Comparison of ENCODE assay signal across 16 cellular contexts in genomic region chr2:12287220-12287751, GRCh38.
DNase-seq lines count a peak whose midpoint lies in the region; ATAC-seq and TF ChIP-seq lines count a peak whose summit lies in the region.
"Had no signal": no experiment of that assay in that cellular context is flagged by ENCODE, and none has a peak within 500 bp of the region (broad histone marks: within the 10 kb centered on the region; RNA-seq: fewer than 3 reads in every experiment).

No MANE protein-coding gene starts in this region.

- in situ Hi-C loops in GM23248 (cut with MboI), result no loop called here

- H3K79me2 ChIP-seq in GM23248 (ENCODE audit: insufficient read depth), result no peaks in the 10 kb centered on the region
- no peaks in the 10 kb centered on the region for H3K79me2 ChIP-seq in fibroblast of lung (ENCODE audit: control insufficient read depth, insufficient read depth, low read length)

- peaks cover 2% of the 10 kb centered on the region for H3K36me3 Mint-ChIP-seq in chondrocyte (ENCODE audit: low read depth)
- H3K36me3 Mint-ChIP-seq: naive thymus-derived CD8-positive, alpha-beta T cell had no signal

- no peak for ATAC-seq in HG03095 (IDR thresholded peaks at IDR 0.05; ENCODE audit: unreplicated experiment)
- ATAC-seq: naive thymus-derived CD8-positive, alpha-beta T cell had no signal

- no peaks in the 10 kb centered on the region for H3K27me3 Mint-ChIP-seq in chondrocyte (ENCODE audit: low read depth)
- H3K27me3 Mint-ChIP-seq: central memory CD8-positive, alpha-beta T cell; naive thymus-derived CD8-positive, alpha-beta T cell had no signal

- no peak for TF ChIP-seq CTCF in RWPE1 (conservative IDR thresholded peaks at IDR 0.05; ENCODE audit: low read depth)
- TF ChIP-seq CTCF in fibroblast of lung (conservative IDR thresholded peaks at IDR 0.05 in 1 of 2, IDR thresholded peaks at IDR 0.05 in 1 of 2; ENCODE audit: low read depth in 1 of 2, low read length in 2 of 2), result no peak
- no peak for TF ChIP-seq CTCF in chondrocyte (IDR thresholded peaks at IDR 0.05)

- H2AFZ ChIP-seq in GM23248 (no peak overlapping the region), fibroblast of lung (ENCODE audit: low read length) (no peak overlapping the region)

- H3K27ac ChIP-seq in GM23248 (no peak overlapping the region), RWPE1 (peak overlapping the region; percentile 88), fibroblast of lung (ENCODE audit: insufficient read depth, low read length) (no peak overlapping the region), rectal smooth muscle tissue (ENCODE audit: low read depth, low read length) (peak overlapping the region; percentile 29)

- H3K4me3 ChIP-seq in GM23248 (peak overlapping the region; percentile 45), fibroblast of lung (replicated peaks in 1 of 4; ENCODE audit: control extremely low read depth in 1 of 4, insufficient read depth in 1 of 4, low read depth in 3 of 4, low read length in 4 of 4) (no peak overlapping the region), rectal smooth muscle tissue (ENCODE audit: low read length) (no peak overlapping the region)

- peaks cover 20% of the 10 kb centered on the region; the same call in 1 of the 2 replicates for H3F3A ChIP-seq in GM23248 (ENCODE audit: insufficient read depth)

- H4K20me1 ChIP-seq in GM23248 (ENCODE audit: insufficient read depth), result no peaks in the 10 kb centered on the region
- H4K20me1 ChIP-seq in fibroblast of lung (ENCODE audit: control insufficient read depth, extremely low read depth, insufficient read depth, low read length), result no peaks in the 10 kb centered on the region

- peaks cover 16% of the 10 kb centered on the region for H3K4me1 Mint-ChIP-seq in chondrocyte (ENCODE audit: low read depth)

- H3K9me2 ChIP-seq in GM23248 (ENCODE audit: insufficient read depth), result no peaks in the 10 kb centered on the region

- H3K9me3 ChIP-seq in GM23248 (ENCODE audit: low read depth), result no peaks in the 10 kb centered on the region
- H3K9me3 ChIP-seq in fibroblast of lung (ENCODE audit: control insufficient read depth, insufficient read depth, low read depth, low read length), result no peaks in the 10 kb centered on the region

- no peaks in the 10 kb centered on the region for H3K27me3 ChIP-seq in GM23248 (replicated peaks; ENCODE audit: insufficient read depth)
- H3K27me3 ChIP-seq in fibroblast of lung (ENCODE audit: control insufficient read depth, insufficient read depth, low read length), result no peaks in the 10 kb centered on the region
- H3K27me3 ChIP-seq in rectal smooth muscle tissue (ENCODE audit: control insufficient read depth, insufficient read depth, low read length), result no peaks in the 10 kb centered on the region

- POLR2A ChIA-PET in RWPE1 (lab: Yijun Ruan, JAX; ENCODE audit: low non-redundant PET), result no interaction called here

- H3K4me2 ChIP-seq in GM23248 (ENCODE audit: unreplicated experiment) (peak overlapping the region; percentile 69), fibroblast of lung (ENCODE audit: extremely low read depth, insufficient read depth, low read length) (no peak overlapping the region)

- CTCF ChIA-PET in RWPE1 (lab: Yijun Ruan, JAX), result interaction anchor here (0.7 kb wide), 1 partner anchor 15 kb away, joined by 7 read pairs; no protein-coding TSS in a partner anchor

- no peak overlapping the region for H3K9ac ChIP-seq in GM23248
- no peak overlapping the region for H3K9ac ChIP-seq in fibroblast of lung (ENCODE audit: insufficient read depth, low read length)
- no peak overlapping the region for H3K9ac ChIP-seq in rectal smooth muscle tissue (ENCODE audit: low read length)

- H3K9me3 Mint-ChIP-seq in chondrocyte (ENCODE audit: low read depth), result no peaks in the 10 kb centered on the region
- H3K9me3 Mint-ChIP-seq: central memory CD8-positive, alpha-beta T cell; naive thymus-derived CD8-positive, alpha-beta T cell had no signal

- DNase-seq in GM23248 (peak; percentile 44), RWPE1 (ENCODE audit: low spot score) (peak; percentile 50), fibroblast of lung (ENCODE audit: low read depth in 2 of 2) (peak; percentile 38 to 54), mucosa of gallbladder (ENCODE audit: low spot score) (no peak), anterior cingulate cortex (lab: John Stamatoyannopoulos, UW) (no peak), chondrocyte (ENCODE audit: low spot score) (no peak)
- DNase-seq: activated CD4-positive, alpha-beta memory T cell treated with anti-CD3 and anti-CD28 coated beads, Interleukin-2, amount 10 ng/mL, durations not matched to agents 7 days and 5 days; activated naive CD4-positive, alpha-beta T cell treated with Interleukin-2 at 50 U/mL for 16 hours; GDM1; naive thymus-derived CD8-positive, alpha-beta T cell; NCI-H2081; substantia nigra had no signal

- peaks cover 11% of the 10 kb centered on the region for H3K4me1 ChIP-seq in GM23248 (ENCODE audit: insufficient read depth)
- H3K4me1 ChIP-seq in fibroblast of lung (ENCODE audit: control insufficient read depth, extremely low read depth, insufficient read depth, low read length), result peaks cover 3% of the 10 kb centered on the region
- H3K4me1 ChIP-seq in rectal smooth muscle tissue (ENCODE audit: control insufficient read depth, insufficient read depth, low read length), result peaks cover 3% of the 10 kb centered on the region

- H3K36me3 ChIP-seq in GM23248 (ENCODE audit: low read depth) (no peaks in the 10 kb centered on the region), fibroblast of lung (ENCODE audit: control insufficient read depth, insufficient read depth, low read length) (no peaks in the 10 kb centered on the region), rectal smooth muscle tissue (ENCODE audit: control insufficient read depth, insufficient read depth, low read length) (no peaks in the 10 kb centered on the region)

- WGBS in GM23248 (ENCODE audit: low coverage in 1 of 2, low lambda C conversion rate in 2 of 2, missing lambda C conversion rate in 2 of 2), 2 experiments, result 4 to 9% methylated on average over 5 of the region's 5 CpGs

- no peak overlapping the region for H3K27ac Mint-ChIP-seq in chondrocyte (ENCODE audit: unreplicated experiment)
- H3K27ac Mint-ChIP-seq: activated CD4-positive, alpha-beta memory T cell treated with anti-CD3 and anti-CD28 coated beads, Interleukin-2, amount 10 ng/mL, durations not matched to agents 7 days and 5 days; T-helper 1 cell treated with Interleukin-12 subunit alpha and Interleukin-12 subunit beta and Interleukin-4 antibody, amounts not matched to agents 30 μg/mL and 1 μg/mL, for 36 hours had no signal

- H3K4me3 Mint-ChIP-seq in chondrocyte (ENCODE audit: unreplicated experiment), result no peak overlapping the region
- H3K4me3 Mint-ChIP-seq: activated CD4-positive, alpha-beta memory T cell treated with anti-CD3 and anti-CD28 coated beads, Interleukin-2, amount 10 ng/mL, durations not matched to agents 7 days and 5 days; central memory CD8-positive, alpha-beta T cell; naive thymus-derived CD8-positive, alpha-beta T cell; T-helper 1 cell treated with Interleukin-12 subunit alpha and Interleukin-12 subunit beta and Interleukin-4 antibody, amounts not matched to agents 30 μg/mL and 1 μg/mL, for 36 hours had no signal

Comparison
In these comparisons a context has a peak if more than half of its experiments do, and no peak if none do; other contexts are left out.
1. DNase-seq: peak in GM23248 (single experiment), RWPE1 (single experiment) and fibroblast of lung (2 of 2); none in mucosa of gallbladder (single experiment), anterior cingulate cortex (0 of 58) and chondrocyte (single experiment).
2. H3K27ac ChIP-seq: peak in RWPE1 (single experiment) and rectal smooth muscle tissue (single experiment); none in GM23248 (single experiment) and fibroblast of lung (single experiment).